In the genomic region with DNA sequence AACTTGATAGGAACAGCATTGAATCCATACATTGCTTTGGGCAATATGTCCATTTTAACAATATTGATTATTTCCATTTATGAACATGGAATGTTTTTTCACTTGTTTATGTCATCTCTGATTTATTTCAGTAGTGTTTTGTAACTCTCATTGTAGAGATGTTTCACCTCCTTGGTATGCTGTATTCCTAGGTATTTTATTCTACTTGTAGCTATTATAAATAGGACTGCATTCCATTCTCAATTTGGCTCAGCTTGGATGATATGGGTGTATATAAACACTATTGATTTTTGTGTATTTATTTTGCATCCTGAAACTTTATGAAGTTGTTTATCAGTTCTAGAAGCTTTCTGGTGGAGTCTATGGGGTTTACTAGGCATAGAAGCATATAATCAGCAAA, we compare ENCODE assay signal across 18 cellular contexts.
A peak's percentile ranks its signal among the peaks of the same experiment; 100 is the strongest.
DNase-seq lines count a peak whose midpoint lies in the region; FAIRE-seq and TF ChIP-seq lines count a peak whose summit lies in the region.
"Had no signal": no experiment of that assay in that cellular context is flagged by ENCODE, and none has a peak within 500 bp of the region (broad histone marks: within the 10 kb centered on the region; RNA-seq: fewer than 3 reads in every experiment).

No MANE protein-coding gene starts in this region.

- FAIRE-seq in H54 (lab: Jason Lieb, UNC) (peak; percentile 61), bronchial epithelial cell (lab: Jason Lieb, UNC) (no peak)
- FAIRE-seq: GM12878 had no signal

- H3K36me3 ChIP-seq in bronchial epithelial cell (ENCODE audit: control insufficient read depth, insufficient read depth, low read length) (no peaks in the 10 kb centered on the region), uterus (peaks cover 0 to 5% of the 10 kb centered on the region in 2 donors)
- H3K36me3 ChIP-seq: BLaER1, HAP-1 had no signal

- H3K4me3 Mint-ChIP-seq in type B pancreatic cell = no peak overlapping the region
- H3K4me3 Mint-ChIP-seq: CD14-positive monocyte; CD8-positive, alpha-beta memory T cell had no signal

- no peak for DNase-seq in H54 (ENCODE audit: insufficient read length, low spot score)
- peak; percentile 39 for DNase-seq in NCI-H226
- DNase-seq in bronchial epithelial cell (ENCODE audit: low read depth) = peak; percentile 39
- DNase-seq in type B pancreatic cell (ENCODE audit: extremely low spot score, unreplicated experiment) = no peak
- DNase-seq in activated CD4-positive, CD25-positive, alpha-beta regulatory T cell treated with anti-CD3 and anti-CD28 coated beads, Interleukin-2, amount 50 U/mL, for 72 hours = no peak
- no peak for DNase-seq in uterus
- no peak for DNase-seq in hepatic stellate cell (ENCODE audit: low spot score)
- DNase-seq: 8988T; CD8-positive, alpha-beta memory T cell; COR-L47; DMS 273 treated with DMSO at 0.1 percent for 48 hours; DMS53; DND-41; EL had no signal

- intact Hi-C loops in uterus (cut with DNase I; ENCODE audit: low total_unique reads) = no loop called here

- peaks cover 5% of the 10 kb centered on the region for H3K9me3 Mint-ChIP-seq in type B pancreatic cell

- no peaks in the 10 kb centered on the region for H3K4me1 ChIP-seq in uterus
- H3K4me1 ChIP-seq: BLaER1, HAP-1 had no signal

- no peaks in the 10 kb centered on the region for H3K27me3 Mint-ChIP-seq in type B pancreatic cell
- H3K27me3 Mint-ChIP-seq: CD8-positive, alpha-beta memory T cell had no signal

- TF ChIP-seq CTCF in bronchial epithelial cell (IDR thresholded peaks at IDR 0.05; ENCODE audit: insufficient read depth, low read length, severe bottlenecking) (no peak), type B pancreatic cell (conservative IDR thresholded peaks at IDR 0.05) (no peak), uterus (IDR thresholded peaks at IDR 0.05) (no peak)

- no peak overlapping the region for H3K4me3 ChIP-seq in bronchial epithelial cell (ENCODE audit: low read depth, low read length)
- no peak overlapping the region for H3K4me3 ChIP-seq in uterus
- H3K4me3 ChIP-seq: BLaER1, GM12878, HAP-1 had no signal

- H3K27me3 ChIP-seq in bronchial epithelial cell (ENCODE audit: control insufficient read depth, insufficient read depth, low read length) (no peaks in the 10 kb centered on the region), uterus (no peaks in the 10 kb centered on the region)
- H3K27me3 ChIP-seq: BLaER1 had no signal

- H3K4me1 Mint-ChIP-seq in type B pancreatic cell (ENCODE audit: unreplicated experiment) = no peaks in the 10 kb centered on the region
- H3K4me1 Mint-ChIP-seq: CD14-positive monocyte; CD8-positive, alpha-beta memory T cell had no signal

- TF ChIP-seq POLR2A in H54 (IDR thresholded peaks at IDR 0.05; ENCODE audit: low read depth, low read length) = no peak
- TF ChIP-seq POLR2A in uterus (IDR thresholded peaks at IDR 0.05) = no peak

- peak overlapping the region; percentile 45 for H3K27ac Mint-ChIP-seq in type B pancreatic cell
- H3K27ac Mint-ChIP-seq: CD14-positive monocyte; CD8-positive, alpha-beta memory T cell had no signal

- H3K27ac ChIP-seq in uterus = no peak overlapping the region
- H3K27ac ChIP-seq: BLaER1 had no signal

- no peaks in the 10 kb centered on the region for H3K9me3 ChIP-seq in uterus
- H3K9me3 ChIP-seq: BLaER1, HAP-1 had no signal

- no peaks in the 10 kb centered on the region for H3K36me3 Mint-ChIP-seq in type B pancreatic cell
- H3K36me3 Mint-ChIP-seq: CD14-positive monocyte; CD8-positive, alpha-beta memory T cell had no signal

Comparison
In these comparisons a context has a peak if more than half of its experiments do, and no peak if none do; other contexts are left out.
1. DNase-seq: peak in NCI-H226 (single experiment) and bronchial epithelial cell (single experiment); none in H54 (single experiment), type B pancreatic cell (single experiment), activated CD4-positive, CD25-positive, alpha-beta regulatory T cell treated with anti-CD3 and anti-CD28 coated beads, Interleukin-2, amount 50 U/mL, for 72 hours (single experiment), uterus (0 of 2) and hepatic stellate cell (single experiment).